2 cellular contexts compared by ENCODE assay signal in the genomic region with DNA sequence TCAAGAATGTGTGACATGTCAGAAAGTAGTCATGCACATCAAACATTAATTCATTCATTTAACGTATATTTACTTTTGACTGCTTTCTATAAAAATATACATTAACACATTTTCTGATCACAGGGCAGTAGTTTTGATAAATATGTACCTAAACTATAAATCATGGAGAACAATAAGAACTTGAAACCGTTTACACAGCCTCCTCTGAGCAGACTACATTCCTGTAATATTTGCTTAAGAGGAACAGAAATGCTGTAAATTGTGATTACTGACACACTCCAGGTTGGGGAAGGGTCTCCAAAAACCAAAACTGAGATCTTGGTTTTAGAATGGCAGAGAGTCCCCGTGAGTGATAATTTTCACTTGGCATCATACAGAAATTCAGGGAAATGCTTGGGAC.
TF ChIP-seq lines count a peak whose summit lies in the region.

No MANE protein-coding gene starts in this region.

TF ChIP-seq in GM23338, 12 proteins besides CTCF, POLR2A, EP300 and RAD21 (continued from another document):
- TF ChIP-seq, protein P1, sequence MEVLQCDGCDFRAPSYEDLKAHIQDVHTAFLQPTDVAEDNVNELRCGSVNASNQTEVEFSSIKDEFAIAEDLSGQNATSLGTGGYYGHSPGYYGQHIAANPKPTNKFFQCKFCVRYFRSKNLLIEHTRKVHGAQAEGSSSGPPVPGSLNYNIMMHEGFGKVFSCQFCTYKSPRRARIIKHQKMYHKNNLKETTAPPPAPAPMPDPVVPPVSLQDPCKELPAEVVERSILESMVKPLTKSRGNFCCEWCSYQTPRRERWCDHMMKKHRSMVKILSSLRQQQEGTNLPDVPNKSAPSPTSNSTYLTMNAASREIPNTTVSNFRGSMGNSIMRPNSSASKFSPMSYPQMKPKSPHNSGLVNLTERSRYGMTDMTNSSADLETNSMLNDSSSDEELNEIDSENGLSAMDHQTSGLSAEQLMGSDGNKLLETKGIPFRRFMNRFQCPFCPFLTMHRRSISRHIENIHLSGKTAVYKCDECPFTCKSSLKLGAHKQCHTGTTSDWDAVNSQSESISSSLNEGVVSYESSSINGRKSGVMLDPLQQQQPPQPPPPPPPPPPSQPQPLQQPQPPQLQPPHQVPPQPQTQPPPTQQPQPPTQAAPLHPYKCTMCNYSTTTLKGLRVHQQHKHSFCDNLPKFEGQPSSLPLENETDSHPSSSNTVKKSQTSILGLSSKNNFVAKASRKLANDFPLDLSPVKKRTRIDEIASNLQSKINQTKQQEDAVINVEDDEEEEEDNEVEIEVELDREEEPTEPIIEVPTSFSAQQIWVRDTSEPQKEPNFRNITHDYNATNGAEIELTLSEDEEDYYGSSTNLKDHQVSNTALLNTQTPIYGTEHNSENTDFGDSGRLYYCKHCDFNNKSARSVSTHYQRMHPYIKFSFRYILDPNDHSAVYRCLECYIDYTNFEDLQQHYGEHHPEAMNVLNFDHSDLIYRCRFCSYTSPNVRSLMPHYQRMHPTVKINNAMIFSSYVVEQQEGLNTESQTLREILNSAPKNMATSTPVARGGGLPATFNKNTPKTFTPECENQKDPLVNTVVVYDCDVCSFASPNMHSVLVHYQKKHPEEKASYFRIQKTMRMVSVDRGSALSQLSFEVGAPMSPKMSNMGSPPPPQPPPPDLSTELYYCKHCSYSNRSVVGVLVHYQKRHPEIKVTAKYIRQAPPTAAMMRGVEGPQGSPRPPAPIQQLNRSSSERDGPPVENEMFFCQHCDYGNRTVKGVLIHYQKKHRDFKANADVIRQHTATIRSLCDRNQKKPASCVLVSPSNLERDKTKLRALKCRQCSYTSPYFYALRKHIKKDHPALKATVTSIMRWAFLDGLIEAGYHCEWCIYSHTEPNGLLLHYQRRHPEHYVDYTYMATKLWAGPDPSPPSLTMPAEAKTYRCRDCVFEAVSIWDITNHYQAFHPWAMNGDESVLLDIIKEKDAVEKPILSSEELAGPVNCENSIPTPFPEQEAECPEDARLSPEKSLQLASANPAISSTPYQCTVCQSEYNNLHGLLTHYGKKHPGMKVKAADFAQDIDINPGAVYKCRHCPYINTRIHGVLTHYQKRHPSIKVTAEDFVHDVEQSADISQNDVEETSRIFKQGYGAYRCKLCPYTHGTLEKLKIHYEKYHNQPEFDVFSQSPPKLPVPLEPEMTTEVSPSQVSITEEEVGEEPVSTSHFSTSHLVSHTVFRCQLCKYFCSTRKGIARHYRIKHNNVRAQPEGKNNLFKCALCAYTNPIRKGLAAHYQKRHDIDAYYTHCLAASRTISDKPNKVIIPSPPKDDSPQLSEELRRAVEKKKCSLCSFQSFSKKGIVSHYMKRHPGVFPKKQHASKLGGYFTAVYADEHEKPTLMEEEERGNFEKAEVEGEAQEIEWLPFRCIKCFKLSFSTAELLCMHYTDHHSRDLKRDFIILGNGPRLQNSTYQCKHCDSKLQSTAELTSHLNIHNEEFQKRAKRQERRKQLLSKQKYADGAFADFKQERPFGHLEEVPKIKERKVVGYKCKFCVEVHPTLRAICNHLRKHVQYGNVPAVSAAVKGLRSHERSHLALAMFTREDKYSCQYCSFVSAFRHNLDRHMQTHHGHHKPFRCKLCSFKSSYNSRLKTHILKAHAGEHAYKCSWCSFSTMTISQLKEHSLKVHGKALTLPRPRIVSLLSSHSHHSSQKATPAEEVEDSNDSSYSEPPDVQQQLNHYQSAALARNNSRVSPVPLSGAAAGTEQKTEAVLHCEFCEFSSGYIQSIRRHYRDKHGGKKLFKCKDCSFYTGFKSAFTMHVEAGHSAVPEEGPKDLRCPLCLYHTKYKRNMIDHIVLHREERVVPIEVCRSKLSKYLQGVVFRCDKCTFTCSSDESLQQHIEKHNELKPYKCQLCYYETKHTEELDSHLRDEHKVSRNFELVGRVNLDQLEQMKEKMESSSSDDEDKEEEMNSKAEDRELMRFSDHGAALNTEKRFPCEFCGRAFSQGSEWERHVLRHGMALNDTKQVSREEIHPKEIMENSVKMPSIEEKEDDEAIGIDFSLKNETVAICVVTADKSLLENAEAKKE (CRISPR knock-in tag; IDR thresholded peaks at IDR 0.05), result no peak
- no peak for TF ChIP-seq ZNF331 (CRISPR knock-in tag; IDR thresholded peaks at IDR 0.05; ENCODE audit: low read depth)
- TF ChIP-seq, protein P2, sequence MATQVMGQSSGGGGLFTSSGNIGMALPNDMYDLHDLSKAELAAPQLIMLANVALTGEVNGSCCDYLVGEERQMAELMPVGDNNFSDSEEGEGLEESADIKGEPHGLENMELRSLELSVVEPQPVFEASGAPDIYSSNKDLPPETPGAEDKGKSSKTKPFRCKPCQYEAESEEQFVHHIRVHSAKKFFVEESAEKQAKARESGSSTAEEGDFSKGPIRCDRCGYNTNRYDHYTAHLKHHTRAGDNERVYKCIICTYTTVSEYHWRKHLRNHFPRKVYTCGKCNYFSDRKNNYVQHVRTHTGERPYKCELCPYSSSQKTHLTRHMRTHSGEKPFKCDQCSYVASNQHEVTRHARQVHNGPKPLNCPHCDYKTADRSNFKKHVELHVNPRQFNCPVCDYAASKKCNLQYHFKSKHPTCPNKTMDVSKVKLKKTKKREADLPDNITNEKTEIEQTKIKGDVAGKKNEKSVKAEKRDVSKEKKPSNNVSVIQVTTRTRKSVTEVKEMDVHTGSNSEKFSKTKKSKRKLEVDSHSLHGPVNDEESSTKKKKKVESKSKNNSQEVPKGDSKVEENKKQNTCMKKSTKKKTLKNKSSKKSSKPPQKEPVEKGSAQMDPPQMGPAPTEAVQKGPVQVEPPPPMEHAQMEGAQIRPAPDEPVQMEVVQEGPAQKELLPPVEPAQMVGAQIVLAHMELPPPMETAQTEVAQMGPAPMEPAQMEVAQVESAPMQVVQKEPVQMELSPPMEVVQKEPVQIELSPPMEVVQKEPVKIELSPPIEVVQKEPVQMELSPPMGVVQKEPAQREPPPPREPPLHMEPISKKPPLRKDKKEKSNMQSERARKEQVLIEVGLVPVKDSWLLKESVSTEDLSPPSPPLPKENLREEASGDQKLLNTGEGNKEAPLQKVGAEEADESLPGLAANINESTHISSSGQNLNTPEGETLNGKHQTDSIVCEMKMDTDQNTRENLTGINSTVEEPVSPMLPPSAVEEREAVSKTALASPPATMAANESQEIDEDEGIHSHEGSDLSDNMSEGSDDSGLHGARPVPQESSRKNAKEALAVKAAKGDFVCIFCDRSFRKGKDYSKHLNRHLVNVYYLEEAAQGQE (IDR thresholded peaks at IDR 0.05; ENCODE audit: unreplicated experiment), result no peak
- no peak for TF ChIP-seq EZH2phosphoT487 (IDR thresholded peaks at IDR 0.05; ENCODE audit: unreplicated experiment)
- no peak for TF ChIP-seq NANOG (IDR thresholded peaks at IDR 0.05; ENCODE audit: borderline replicate concordance)
- TF ChIP-seq EZH2 (IDR thresholded peaks at IDR 0.05; ENCODE audit: low read depth, unreplicated experiment), result no peak

TF ChIP-seq in SK-N-SH, 30 proteins besides CTCF, POLR2A, EP300 and RAD21 (continued from another document):
- TF ChIP-seq, protein P3, sequence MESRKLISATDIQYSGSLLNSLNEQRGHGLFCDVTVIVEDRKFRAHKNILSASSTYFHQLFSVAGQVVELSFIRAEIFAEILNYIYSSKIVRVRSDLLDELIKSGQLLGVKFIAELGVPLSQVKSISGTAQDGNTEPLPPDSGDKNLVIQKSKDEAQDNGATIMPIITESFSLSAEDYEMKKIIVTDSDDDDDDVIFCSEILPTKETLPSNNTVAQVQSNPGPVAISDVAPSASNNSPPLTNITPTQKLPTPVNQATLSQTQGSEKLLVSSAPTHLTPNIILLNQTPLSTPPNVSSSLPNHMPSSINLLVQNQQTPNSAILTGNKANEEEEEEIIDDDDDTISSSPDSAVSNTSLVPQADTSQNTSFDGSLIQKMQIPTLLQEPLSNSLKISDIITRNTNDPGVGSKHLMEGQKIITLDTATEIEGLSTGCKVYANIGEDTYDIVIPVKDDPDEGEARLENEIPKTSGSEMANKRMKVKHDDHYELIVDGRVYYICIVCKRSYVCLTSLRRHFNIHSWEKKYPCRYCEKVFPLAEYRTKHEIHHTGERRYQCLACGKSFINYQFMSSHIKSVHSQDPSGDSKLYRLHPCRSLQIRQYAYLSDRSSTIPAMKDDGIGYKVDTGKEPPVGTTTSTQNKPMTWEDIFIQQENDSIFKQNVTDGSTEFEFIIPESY (IDR thresholded peaks at IDR 0.05; ENCODE audit: borderline replicate concordance, low read depth), result no peak
